In genomic region chr3:22241110-22241509, GRCh38 we compare ENCODE assay signal across 22 cellular contexts.
"Had no signal": no experiment of that assay in that cellular context is flagged by ENCODE, and none has a peak within 500 bp of the region (broad histone marks: within the 10 kb centered on the region; RNA-seq: fewer than 3 reads in every experiment).

No MANE protein-coding gene starts in this region.

- H3K27ac ChIP-seq: hepatocyte, spleen, testis, tibial nerve, upper lobe of right lung, vagina had no signal

- H3K9me3 Mint-ChIP-seq: stimulated activated memory B cell treated with anti-CD40 and anti-IgM and Interleukin-4, amounts not matched to agents 10 μg/mL and 1 μg/mL and 100 μg/mL, for 72 hours had no signal

- DNase-seq: effector memory CD8-positive, alpha-beta T cell; erythroblast; foreskin melanocyte; head of caudate nucleus; mammary epithelial cell; mucosa of descending colon; naive thymus-derived CD8-positive, alpha-beta T cell; posterior cingulate gyrus; spleen; stimulated activated CD4-positive, alpha-beta T cell treated with anti-CD3 and anti-CD28 coated beads, Interleukin-15, amount 100 ng/mL, for 24 hours; stimulated activated CD4-positive, alpha-beta T cell treated with anti-CD3 and anti-CD28 coated beads, Interleukin-1b, Interleukin-23, amount 100 ng/mL, for 48 hours; stimulated activated CD4-positive, alpha-beta T cell treated with anti-CD3 and anti-CD28 coated beads, Interleukin-4, amount 100 ng/mL, for 24 hours; testis; upper lobe of right lung had no signal

- H3K4me3 Mint-ChIP-seq: effector memory CD8-positive, alpha-beta T cell; naive thymus-derived CD8-positive, alpha-beta T cell; stimulated activated memory B cell treated with anti-CD40 and anti-IgM and Interleukin-4, amounts not matched to agents 10 μg/mL and 1 μg/mL and 100 μg/mL, for 72 hours; stimulated activated naive CD8-positive, alpha-beta T cell treated with anti-CD3 and anti-CD28 coated beads, Interleukin-15, Interleukin-2, amounts not matched to agents 100 ng/mL and 50 ng/mL, for 24 hours had no signal

- H3K36me3 Mint-ChIP-seq: naive thymus-derived CD8-positive, alpha-beta T cell; stimulated activated memory B cell treated with anti-CD40 and anti-IgM and Interleukin-4, amounts not matched to agents 10 μg/mL and 1 μg/mL and 100 μg/mL, for 72 hours had no signal

- FAIRE-seq: islet of Langerhans had no signal

- H3K4me3 ChIP-seq: hepatocyte, mucosa of descending colon, spleen, testis, tibial nerve, upper lobe of right lung, vagina had no signal

- H3K4me2 ChIP-seq: hepatocyte had no signal

- ATAC-seq: effector memory CD8-positive, alpha-beta T cell; left lobe of liver; mucosa of descending colon; naive thymus-derived CD8-positive, alpha-beta T cell; sciatic nerve; stimulated activated memory B cell treated with anti-CD40 and anti-IgM and Interleukin-4, amounts not matched to agents 10 μg/mL and 1 μg/mL and 100 μg/mL, for 72 hours; upper lobe of right lung had no signal

- H3K9me3 ChIP-seq: mucosa of descending colon, spleen, testis, tibial nerve, upper lobe of right lung, vagina had no signal

- H3K27me3 ChIP-seq: hepatocyte, spleen, testis, tibial nerve, upper lobe of right lung, vagina had no signal

- H3K27me3 Mint-ChIP-seq: effector memory CD8-positive, alpha-beta T cell; naive thymus-derived CD8-positive, alpha-beta T cell; stimulated activated memory B cell treated with anti-CD40 and anti-IgM and Interleukin-4, amounts not matched to agents 10 μg/mL and 1 μg/mL and 100 μg/mL, for 72 hours; stimulated activated naive CD8-positive, alpha-beta T cell treated with anti-CD3 and anti-CD28 coated beads, Interleukin-15, Interleukin-2, amounts not matched to agents 100 ng/mL and 50 ng/mL, for 24 hours had no signal

- H3K4me1 Mint-ChIP-seq: naive thymus-derived CD8-positive, alpha-beta T cell; stimulated activated memory B cell treated with anti-CD40 and anti-IgM and Interleukin-4, amounts not matched to agents 10 μg/mL and 1 μg/mL and 100 μg/mL, for 72 hours had no signal

- H3K36me3 ChIP-seq: spleen, tibial nerve, upper lobe of right lung, vagina had no signal

- H3K27ac Mint-ChIP-seq: effector memory CD8-positive, alpha-beta T cell; naive thymus-derived CD8-positive, alpha-beta T cell; stimulated activated memory B cell treated with anti-CD40 and anti-IgM and Interleukin-4, amounts not matched to agents 10 μg/mL and 1 μg/mL and 100 μg/mL, for 72 hours; stimulated activated naive CD8-positive, alpha-beta T cell treated with anti-CD3 and anti-CD28 coated beads, Interleukin-15, Interleukin-2, amounts not matched to agents 100 ng/mL and 50 ng/mL, for 24 hours had no signal

- H3K79me2 ChIP-seq: hepatocyte had no signal

- H3K4me1 ChIP-seq: spleen, testis, upper lobe of right lung, vagina had no signal

- H2AFZ ChIP-seq: hepatocyte had no signal
